In genomic region chr16:24988593-24989338, GRCh38 we compare ENCODE assay signal across 1 cellular context.
TF ChIP-seq lines count a peak whose summit lies in the region.

No MANE protein-coding gene starts in this region.

TF ChIP-seq in K562, 482 proteins besides CTCF, POLR2A, EP300 and RAD21 (continued from another document):
- 0 out of 4 replicates have a peak, but pooled peaks of 1 of the 2 experiments have one; percentile 26 for TF ChIP-seq MNT (conservative IDR thresholded peaks at IDR 0.05)
- TF ChIP-seq ZNF316 (IDR thresholded peaks at IDR 0.05): 0 out of 2 replicates have a peak, but pooled peaks have one; percentile 4
TF ChIP-seq in K562: peak in this region for 2.
